In genomic region chr18:36525913-36526312, GRCh38 we compare ENCODE assay signal across 9 cellular contexts.
"Had no signal": no experiment of that assay in that cellular context is flagged by ENCODE, and none has a peak within 500 bp of the region (broad histone marks: within the 10 kb centered on the region; RNA-seq: fewer than 3 reads in every experiment).

No MANE protein-coding gene starts in this region.

- H2AFZ ChIP-seq: GM23248 had no signal

- H3K9ac ChIP-seq: GM23248, KMS-11 had no signal

- ATAC-seq: HCT116, HepG2 had no signal

- H3K36me3 ChIP-seq: HAP-1 had no signal

- H3K27ac Mint-ChIP-seq: HFFc6 had no signal

- H3K9me3 Mint-ChIP-seq: HFFc6 had no signal

- FAIRE-seq: HepG2 had no signal

- DNase-seq: GM23248, GOT3, H7, HFFc6, KBM-7 had no signal

- H3K4me3 ChIP-seq: GM23248, HAP-1 had no signal

- H3K9me3 ChIP-seq: HAP-1 had no signal

- H3K4me3 Mint-ChIP-seq: HFFc6 had no signal

- H3K27ac ChIP-seq: GM23248, KMS-11 had no signal

- H3K4me1 ChIP-seq: HAP-1 had no signal

- H3K4me2 ChIP-seq: KMS-11 had no signal
